ENCODE assay signal across 1 cellular context in genomic region chr15:76905013-76905839, GRCh38.
A peak's percentile ranks its signal among the peaks of the same experiment; 100 is the strongest.
TF ChIP-seq lines count a peak whose summit lies in the region.

TSS of gene SCAPER (minus strand) at chr15:76905340. CDS start at chr15:76883817, 21,523 bp downstream.

TF ChIP-seq in HEK293, 187 proteins besides CTCF, POLR2A, EP300 and RAD21 (continued from another document and continues in another):
- no peak for TF ChIP-seq ZSCAN18 (tag by site-specific recombination; IDR thresholded peaks at IDR 0.05)
- no peak for TF ChIP-seq ZNF747 (tag by site-specific recombination; IDR thresholded peaks at IDR 0.05)
- TF ChIP-seq ZNF624 (tag by site-specific recombination; IDR thresholded peaks at IDR 0.05): no peak
- no peak for TF ChIP-seq ZBTB6 (tag by site-specific recombination; IDR thresholded peaks at IDR 0.05)
- no peak for TF ChIP-seq MZF1 (tag by site-specific recombination; IDR thresholded peaks at IDR 0.05; ENCODE audit: borderline replicate concordance)
- peak; percentile 39; the same call in 1 of the 2 replicates for TF ChIP-seq ZNF692 (tag by site-specific recombination; IDR thresholded peaks at IDR 0.05)
- peak; percentile 77 for TF ChIP-seq PRDM10 (tag by site-specific recombination; IDR thresholded peaks at IDR 0.05)
- TF ChIP-seq ZNF350 (tag by site-specific recombination; IDR thresholded peaks at IDR 0.05): no peak
- TF ChIP-seq ZNF335 (tag by site-specific recombination; conservative IDR thresholded peaks at IDR 0.05): peak; percentile 52
- no peak for TF ChIP-seq ZFP41 (tag by site-specific recombination; IDR thresholded peaks at IDR 0.05; ENCODE audit: borderline replicate concordance)
- TF ChIP-seq ZNF514 (tag by site-specific recombination; IDR thresholded peaks at IDR 0.05): no peak
- 0 out of 2 replicates have a peak, but pooled peaks have one; percentile 18 for TF ChIP-seq REPIN1 (tag by site-specific recombination; IDR thresholded peaks at IDR 0.05; ENCODE audit: low read depth)
- peak; percentile 80 for TF ChIP-seq ZNF398 (tag by site-specific recombination; IDR thresholded peaks at IDR 0.05)
- peak; percentile 40; the same call in 1 of the 2 replicates for TF ChIP-seq ZNF660 (tag by site-specific recombination; IDR thresholded peaks at IDR 0.05)
- no peak for TF ChIP-seq ZBTB49 (tag by site-specific recombination; IDR thresholded peaks at IDR 0.05; ENCODE audit: low read depth)
- no peak for TF ChIP-seq ZNF16 (tag by site-specific recombination; IDR thresholded peaks at IDR 0.05; ENCODE audit: low read depth)
- TF ChIP-seq KLF9 (tag by site-specific recombination; IDR thresholded peaks at IDR 0.05; ENCODE audit: low read depth): peak; percentile 99
- peak; percentile 93 for TF ChIP-seq ZNF600 (tag by site-specific recombination; IDR thresholded peaks at IDR 0.05)
- peak; percentile 71 for TF ChIP-seq ZBTB48 (tag by site-specific recombination; IDR thresholded peaks at IDR 0.05)
- peak; percentile 89 for TF ChIP-seq ZNF501 (tag by site-specific recombination; IDR thresholded peaks at IDR 0.05)
- TF ChIP-seq ZNF555 (tag by site-specific recombination; conservative IDR thresholded peaks at IDR 0.05): no peak
- TF ChIP-seq ZNF645 (tag by site-specific recombination; IDR thresholded peaks at IDR 0.05): no peak
- TF ChIP-seq ZNF518A (tag by site-specific recombination; conservative IDR thresholded peaks at IDR 0.05; ENCODE audit: low read depth): 0 out of 2 replicates have a peak, but pooled peaks have one; percentile 11
- 0 out of 2 replicates have a peak, but pooled peaks have one; percentile 15 for TF ChIP-seq ZNF184 (tag by site-specific recombination; IDR thresholded peaks at IDR 0.05)
- TF ChIP-seq ZNF513 (tag by site-specific recombination; IDR thresholded peaks at IDR 0.05): no peak
- TF ChIP-seq ZNF324 (tag by site-specific recombination; IDR thresholded peaks at IDR 0.05): no peak
- peak; percentile 98 for TF ChIP-seq SP3 (tag by site-specific recombination; IDR thresholded peaks at IDR 0.05)
- TF ChIP-seq ZBTB20 (tag by site-specific recombination; IDR thresholded peaks at IDR 0.05): peak; percentile 94
- TF ChIP-seq ZNF175 (tag by site-specific recombination; IDR thresholded peaks at IDR 0.05): no peak
- peak; percentile 85 for TF ChIP-seq SP7 (tag by site-specific recombination; IDR thresholded peaks at IDR 0.05)
- TF ChIP-seq GFI1B (tag by site-specific recombination; IDR thresholded peaks at IDR 0.05): peak; percentile 86
- TF ChIP-seq ZNF837 (tag by site-specific recombination; IDR thresholded peaks at IDR 0.05): peak; percentile 48; the same call in 1 of the 2 replicates
- no peak for TF ChIP-seq ZNF707 (tag by site-specific recombination; IDR thresholded peaks at IDR 0.05)
- TF ChIP-seq ZFP69B (tag by site-specific recombination; IDR thresholded peaks at IDR 0.05): peak; percentile 37; the same call in 1 of the 2 replicates
- TF ChIP-seq ZSCAN23 (tag by site-specific recombination; IDR thresholded peaks at IDR 0.05): no peak
- no peak for TF ChIP-seq ZNF830 (tag by site-specific recombination; IDR thresholded peaks at IDR 0.05; ENCODE audit: low read depth)
- peak; percentile 96 for TF ChIP-seq GLIS2 (tag by site-specific recombination; IDR thresholded peaks at IDR 0.05)
- no peak for TF ChIP-seq ZNF701 (tag by site-specific recombination; IDR thresholded peaks at IDR 0.05)
- no peak for TF ChIP-seq ZNF302 (tag by site-specific recombination; IDR thresholded peaks at IDR 0.05; ENCODE audit: low read depth)
